21 cellular contexts compared by ENCODE assay signal in genomic region chr3:71355037-71355436, GRCh38.
DNase-seq lines count a peak whose midpoint lies in the region; ATAC-seq and TF ChIP-seq lines count a peak whose summit lies in the region.
"Had no signal": no experiment of that assay in that cellular context is flagged by ENCODE, and none has a peak within 500 bp of the region (broad histone marks: within the 10 kb centered on the region; RNA-seq: fewer than 3 reads in every experiment).

No MANE protein-coding gene starts in this region.

- POLR2A ChIA-PET in activated CD4-positive, alpha-beta memory T cell treated with anti-CD3 and anti-CD28 coated beads for 36 hours (lab: Charles Lee) = interaction anchor here (1.2 to 2.1 kb wide), 2 partner anchors 29 to 53 kb away, joined by 3 to 15 read pairs; no protein-coding TSS in a partner anchor
- POLR2A ChIA-PET in activated CD4-positive, alpha-beta memory T cell treated with anti-CD3 and anti-CD28 coated beads, Interleukin-2, amount 10 ng/mL, durations not matched to agents 7 days and 5 days (lab: Charles Lee) = no interaction called here
- POLR2A ChIA-PET in CD8-positive, alpha-beta T cell (lab: Charles Lee) = no interaction called here
- POLR2A ChIA-PET in naive thymus-derived CD4-positive, alpha-beta T cell (lab: Charles Lee) = no interaction called here
- POLR2A ChIA-PET in activated CD4-positive, alpha-beta T cell treated with anti-CD3 and anti-CD28 coated beads for 36 hours (lab: Charles Lee) = interaction anchor here (0.6 kb wide), 1 partner anchor 167 kb away, joined by 3 read pairs; no protein-coding TSS in a partner anchor

- DNase-seq in activated CD4-positive, alpha-beta memory T cell treated with anti-CD3 and anti-CD28 coated beads for 36 hours = no peak
- no peak for DNase-seq in activated CD4-positive, alpha-beta memory T cell treated with anti-CD3 and anti-CD28 coated beads, Interleukin-2, amount 10 ng/mL, durations not matched to agents 7 days and 5 days
- DNase-seq in CD8-positive, alpha-beta T cell = no peak
- DNase-seq in naive thymus-derived CD4-positive, alpha-beta T cell = no peak
- no peak for DNase-seq in stimulated activated CD8-positive, alpha-beta memory T cell treated with anti-CD3 and anti-CD28 coated beads, Interleukin-4, amount 100 ng/mL, for 48 hours
- no peak for DNase-seq in KBM-7
- no peak for DNase-seq in activated CD4-positive, alpha-beta T cell treated with anti-CD3 and anti-CD28 coated beads for 36 hours
- DNase-seq: AML-193; IMR-90; NCI-H1105 treated with DMSO at 0.1 percent for 48 hours; NCI-H187; NCI-H2107; NCI-H510A; NCI-H748 treated with DMSO at 0.1 percent for 48 hours; NK-92 treated with Interleukin-12 subunit alpha and Interleukin-12 subunit beta, amount 100 ng/mL, for 24 hours; OCI-M1; Right ventricle myocardium superior had no signal

- TF ChIP-seq CTCF in CD8-positive, alpha-beta T cell (IDR thresholded peaks at IDR 0.05) = no peak

- no peaks in the 10 kb centered on the region for H3K9me3 ChIP-seq in CD8-positive, alpha-beta T cell (ENCODE audit: low read length)
- no peaks in the 10 kb centered on the region for H3K9me3 ChIP-seq in naive thymus-derived CD4-positive, alpha-beta T cell (ENCODE audit: control insufficient read depth in 2 of 3, low read length in 3 of 3)

- no peak overlapping the region for H3K4me3 Mint-ChIP-seq in activated CD4-positive, alpha-beta memory T cell treated with anti-CD3 and anti-CD28 coated beads for 36 hours
- no peak overlapping the region for H3K4me3 Mint-ChIP-seq in activated CD4-positive, alpha-beta memory T cell treated with anti-CD3 and anti-CD28 coated beads, Interleukin-2, amount 10 ng/mL, durations not matched to agents 7 days and 5 days
- H3K4me3 Mint-ChIP-seq in CD8-positive, alpha-beta T cell = no peak overlapping the region
- peak overlapping the region; percentile 3 for H3K4me3 Mint-ChIP-seq in activated naive CD8-positive, alpha-beta T cell
- H3K4me3 Mint-ChIP-seq in naive thymus-derived CD4-positive, alpha-beta T cell = peak overlapping the region in 2 of 10 donors; percentile 12 to 64
- H3K4me3 Mint-ChIP-seq in activated CD4-positive, alpha-beta T cell treated with anti-CD3 and anti-CD28 coated beads for 36 hours = no peak overlapping the region
- H3K4me3 Mint-ChIP-seq: GM23338 had no signal

- no peaks in the 10 kb centered on the region for H3K36me3 ChIP-seq in CD8-positive, alpha-beta T cell (ENCODE audit: insufficient read depth, low read length)
- H3K36me3 ChIP-seq in naive thymus-derived CD4-positive, alpha-beta T cell (ENCODE audit: control insufficient read depth in 2 of 3, insufficient read depth in 3 of 3, low read length in 3 of 3) = peaks cover 0 to 23% (median 0%) of the 10 kb centered on the region in 3 experiments

- no peak overlapping the region for H3K4me3 ChIP-seq in CD8-positive, alpha-beta T cell (ENCODE audit: low read depth, low read length)
- H3K4me3 ChIP-seq in naive thymus-derived CD4-positive, alpha-beta T cell (ENCODE audit: low read length) = no peak overlapping the region
- H3K4me3 ChIP-seq: GM23338 had no signal

- no peaks in the 10 kb centered on the region for H3K27me3 Mint-ChIP-seq in activated CD4-positive, alpha-beta memory T cell treated with anti-CD3 and anti-CD28 coated beads for 36 hours
- H3K27me3 Mint-ChIP-seq in activated CD4-positive, alpha-beta memory T cell treated with anti-CD3 and anti-CD28 coated beads, Interleukin-2, amount 10 ng/mL, durations not matched to agents 7 days and 5 days = no peaks in the 10 kb centered on the region
- H3K27me3 Mint-ChIP-seq in CD8-positive, alpha-beta T cell (ENCODE audit: low read depth) = no peaks in the 10 kb centered on the region
- H3K27me3 Mint-ChIP-seq in activated naive CD8-positive, alpha-beta T cell = no peaks in the 10 kb centered on the region
- H3K27me3 Mint-ChIP-seq in naive thymus-derived CD4-positive, alpha-beta T cell = peaks cover 0 to 35% (median 0%) of the 10 kb centered on the region in 5 donors
- no peaks in the 10 kb centered on the region for H3K27me3 Mint-ChIP-seq in activated CD4-positive, alpha-beta T cell treated with anti-CD3 and anti-CD28 coated beads for 36 hours

- intact Hi-C loops in activated CD4-positive, alpha-beta memory T cell treated with anti-CD3 and anti-CD28 coated beads for 36 hours (cut with micrococcal nuclease) = loop anchor here (5.0 kb wide), 2 partner anchors 228 to 373 kb away; no protein-coding TSS in a partner anchor
- intact Hi-C loops in CD8-positive, alpha-beta T cell (cut with DNase I, micrococcal nuclease) = no loop called here
- intact Hi-C loops in naive thymus-derived CD4-positive, alpha-beta T cell (cut with micrococcal nuclease) = no loop called here
- intact Hi-C loops in activated CD4-positive, alpha-beta T cell treated with anti-CD3 and anti-CD28 coated beads for 36 hours (cut with DNase I, micrococcal nuclease) = no loop called here

- H3K36me3 Mint-ChIP-seq in activated CD4-positive, alpha-beta memory T cell treated with anti-CD3 and anti-CD28 coated beads for 36 hours = peaks cover 10% of the 10 kb centered on the region
- peaks cover 3% of the 10 kb centered on the region for H3K36me3 Mint-ChIP-seq in activated CD4-positive, alpha-beta memory T cell treated with anti-CD3 and anti-CD28 coated beads, Interleukin-2, amount 10 ng/mL, durations not matched to agents 7 days and 5 days (ENCODE audit: low read depth)
- peaks cover 68% of the 10 kb centered on the region for H3K36me3 Mint-ChIP-seq in CD8-positive, alpha-beta T cell
- H3K36me3 Mint-ChIP-seq in activated naive CD8-positive, alpha-beta T cell = peaks cover 30% of the 10 kb centered on the region
- peaks cover 5 to 58% (median 49%) of the 10 kb centered on the region in 5 donors for H3K36me3 Mint-ChIP-seq in naive thymus-derived CD4-positive, alpha-beta T cell
- H3K36me3 Mint-ChIP-seq in activated CD4-positive, alpha-beta T cell treated with anti-CD3 and anti-CD28 coated beads for 36 hours (ENCODE audit: low read depth) = peaks cover 25% of the 10 kb centered on the region

- peaks cover 62% of the 10 kb centered on the region for H3K4me1 Mint-ChIP-seq in activated CD4-positive, alpha-beta memory T cell treated with anti-CD3 and anti-CD28 coated beads for 36 hours (ENCODE audit: low read depth)
- peaks cover 39% of the 10 kb centered on the region for H3K4me1 Mint-ChIP-seq in activated CD4-positive, alpha-beta memory T cell treated with anti-CD3 and anti-CD28 coated beads, Interleukin-2, amount 10 ng/mL, durations not matched to agents 7 days and 5 days
- H3K4me1 Mint-ChIP-seq in CD8-positive, alpha-beta T cell (ENCODE audit: low read depth) = peaks cover 72% of the 10 kb centered on the region
- peaks cover 90% of the 10 kb centered on the region for H3K4me1 Mint-ChIP-seq in activated naive CD8-positive, alpha-beta T cell (ENCODE audit: low read depth)
- peaks cover 9 to 95% (median 90%) of the 10 kb centered on the region in 7 donors for H3K4me1 Mint-ChIP-seq in naive thymus-derived CD4-positive, alpha-beta T cell
- peaks cover 70% of the 10 kb centered on the region for H3K4me1 Mint-ChIP-seq in activated CD4-positive, alpha-beta T cell treated with anti-CD3 and anti-CD28 coated beads for 36 hours
- H3K4me1 Mint-ChIP-seq: GM23338 had no signal

- H3K27ac Mint-ChIP-seq in activated CD4-positive, alpha-beta memory T cell treated with anti-CD3 and anti-CD28 coated beads for 36 hours = peak overlapping the region; percentile 16
- H3K27ac Mint-ChIP-seq in activated CD4-positive, alpha-beta memory T cell treated with anti-CD3 and anti-CD28 coated beads, Interleukin-2, amount 10 ng/mL, durations not matched to agents 7 days and 5 days = no peak overlapping the region
- peak overlapping the region; percentile 8 for H3K27ac Mint-ChIP-seq in CD8-positive, alpha-beta T cell
- peak overlapping the region; percentile 41 for H3K27ac Mint-ChIP-seq in activated naive CD8-positive, alpha-beta T cell
- peak overlapping the region in 7 of 9 donors; percentile 31 to 84 (median 74) for H3K27ac Mint-ChIP-seq in naive thymus-derived CD4-positive, alpha-beta T cell
- H3K27ac Mint-ChIP-seq in activated CD4-positive, alpha-beta T cell treated with anti-CD3 and anti-CD28 coated beads for 36 hours = no peak overlapping the region
- H3K27ac Mint-ChIP-seq: GM23338 had no signal

- CTCF ChIA-PET in activated CD4-positive, alpha-beta memory T cell treated with anti-CD3 and anti-CD28 coated beads for 36 hours (lab: Charles Lee) = interaction anchor here (1.0 kb wide), 1 partner anchor 9 kb away, joined by 3 read pairs; no protein-coding TSS in a partner anchor
- CTCF ChIA-PET in activated CD4-positive, alpha-beta memory T cell treated with anti-CD3 and anti-CD28 coated beads, Interleukin-2, amount 10 ng/mL, durations not matched to agents 7 days and 5 days (lab: Charles Lee) = no interaction called here
- CTCF ChIA-PET in CD8-positive, alpha-beta T cell (lab: Charles Lee) = no interaction called here
- CTCF ChIA-PET in naive thymus-derived CD4-positive, alpha-beta T cell (lab: Charles Lee) = no interaction called here
- CTCF ChIA-PET in activated CD4-positive, alpha-beta T cell treated with anti-CD3 and anti-CD28 coated beads for 36 hours (lab: Charles Lee) = interaction anchor here (1.0 kb wide), 1 partner anchor 232 kb away, joined by 3 read pairs; no protein-coding TSS in a partner anchor

- no peaks in the 10 kb centered on the region for H3K27me3 ChIP-seq in CD8-positive, alpha-beta T cell (ENCODE audit: insufficient read depth, low read length)
- no peaks in the 10 kb centered on the region for H3K27me3 ChIP-seq in naive thymus-derived CD4-positive, alpha-beta T cell (ENCODE audit: control insufficient read depth in 2 of 2, insufficient read depth in 2 of 2, low read length in 2 of 2)

- in situ Hi-C loops in KBM-7 (cut with MboI; ENCODE audit: low pct_unique_long_range_greater_than_20kb, low sequenced_read_pairs) = no loop called here

- H3K27ac ChIP-seq in CD8-positive, alpha-beta T cell (ENCODE audit: low read depth, low read length) = no peak overlapping the region
- no peak overlapping the region for H3K27ac ChIP-seq in naive thymus-derived CD4-positive, alpha-beta T cell (ENCODE audit: low read depth, low read length)
- H3K27ac ChIP-seq: 22Rv1 had no signal

- H3K9me3 Mint-ChIP-seq in activated CD4-positive, alpha-beta memory T cell treated with anti-CD3 and anti-CD28 coated beads for 36 hours = no peaks in the 10 kb centered on the region
- no peaks in the 10 kb centered on the region for H3K9me3 Mint-ChIP-seq in activated CD4-positive, alpha-beta memory T cell treated with anti-CD3 and anti-CD28 coated beads, Interleukin-2, amount 10 ng/mL, durations not matched to agents 7 days and 5 days
- no peaks in the 10 kb centered on the region for H3K9me3 Mint-ChIP-seq in CD8-positive, alpha-beta T cell
- no peaks in the 10 kb centered on the region for H3K9me3 Mint-ChIP-seq in activated naive CD8-positive, alpha-beta T cell (ENCODE audit: low read depth)
- H3K9me3 Mint-ChIP-seq in naive thymus-derived CD4-positive, alpha-beta T cell = no peaks in the 10 kb centered on the region
- H3K9me3 Mint-ChIP-seq in activated CD4-positive, alpha-beta T cell treated with anti-CD3 and anti-CD28 coated beads for 36 hours (ENCODE audit: low read depth) = no peaks in the 10 kb centered on the region
- H3K9me3 Mint-ChIP-seq: GM23338 had no signal

- H3K4me1 ChIP-seq in CD8-positive, alpha-beta T cell (ENCODE audit: insufficient read depth, low read length) = peaks cover 33% of the 10 kb centered on the region
- peaks cover 1 to 59% of the 10 kb centered on the region in 2 donors for H3K4me1 ChIP-seq in naive thymus-derived CD4-positive, alpha-beta T cell (ENCODE audit: control insufficient read depth in 2 of 2, insufficient read depth in 2 of 2, low read length in 2 of 2)

- ATAC-seq in CD8-positive, alpha-beta T cell = no peak
- no peak for ATAC-seq in naive thymus-derived CD4-positive, alpha-beta T cell
- no peak for ATAC-seq in activated CD4-positive, alpha-beta T cell treated with anti-CD3 and anti-CD28 coated beads for 36 hours
- ATAC-seq: GM23338, HCT116 had no signal

Comparison
In these comparisons a context has a peak if more than half of its experiments do, and no peak if none do; other contexts are left out.
1. H3K27ac Mint-ChIP-seq: peak in activated CD4-positive, alpha-beta memory T cell treated with anti-CD3 and anti-CD28 coated beads for 36 hours (single experiment), CD8-positive, alpha-beta T cell (single experiment), activated naive CD8-positive, alpha-beta T cell (single experiment) and naive thymus-derived CD4-positive, alpha-beta T cell (7 of 9); none in activated CD4-positive, alpha-beta memory T cell treated with anti-CD3 and anti-CD28 coated beads, Interleukin-2, amount 10 ng/mL, durations not matched to agents 7 days and 5 days (single experiment) and activated CD4-positive, alpha-beta T cell treated with anti-CD3 and anti-CD28 coated beads for 36 hours (single experiment).
2. CTCF ChIA-PET loops: an anchor here in activated CD4-positive, alpha-beta memory T cell treated with anti-CD3 and anti-CD28 coated beads for 36 hours (1.0 kb wide) and activated CD4-positive, alpha-beta T cell treated with anti-CD3 and anti-CD28 coated beads for 36 hours (1.0 kb wide); none called in activated CD4-positive, alpha-beta memory T cell treated with anti-CD3 and anti-CD28 coated beads, Interleukin-2, amount 10 ng/mL, durations not matched to agents 7 days and 5 days, CD8-positive, alpha-beta T cell and naive thymus-derived CD4-positive, alpha-beta T cell.
3. POLR2A ChIA-PET loops: an anchor here in activated CD4-positive, alpha-beta memory T cell treated with anti-CD3 and anti-CD28 coated beads for 36 hours (1.2 to 2.1 kb wide) and activated CD4-positive, alpha-beta T cell treated with anti-CD3 and anti-CD28 coated beads for 36 hours (0.6 kb wide); none called in activated CD4-positive, alpha-beta memory T cell treated with anti-CD3 and anti-CD28 coated beads, Interleukin-2, amount 10 ng/mL, durations not matched to agents 7 days and 5 days, CD8-positive, alpha-beta T cell and naive thymus-derived CD4-positive, alpha-beta T cell.